ENCODE assay signal across 8 cellular contexts in genomic region chr12:123120452-123121166, GRCh38. TPM values are rescaled to one million over a fixed set of nuclear protein-coding genes. Genes with fewer than 3 reads are reported as not detected.
A peak's percentile ranks its signal among the peaks of the same experiment; 100 is the strongest.
DNase-seq lines count a peak whose midpoint lies in the region; ATAC-seq and TF ChIP-seq lines count a peak whose summit lies in the region.

No MANE protein-coding gene starts in this region.

- TF ChIP-seq EP300 in gastroesophageal sphincter (IDR thresholded peaks at IDR 0.05): no peak

- peak overlapping the region in 5 of 6 donors; percentile 7 to 68 (median 59) for H3K27ac Mint-ChIP-seq in immature natural killer cell
- no peak overlapping the region for H3K27ac Mint-ChIP-seq in HFFc6

- H3K27me3 Mint-ChIP-seq in immature natural killer cell (ENCODE audit: low read depth in 3 of 3) (peaks cover 0 to 2% (median 0%) of the 10 kb centered on the region in 3 donors), HFFc6 (ENCODE audit: insufficient read depth) (peaks cover 12% of the 10 kb centered on the region; the same call in 1 of the 2 replicates)

- H3K36me3 ChIP-seq in gastroesophageal sphincter: no peaks in the 10 kb centered on the region

- TF ChIP-seq CTCF in GM12865 (IDR thresholded peaks at IDR 0.05; ENCODE audit: insufficient read depth, low read depth, low read length, missing control alignments) (no peak), RWPE1 (conservative IDR thresholded peaks at IDR 0.05; ENCODE audit: low read depth) (no peak), gastroesophageal sphincter (IDR thresholded peaks at IDR 0.05) (no peak), HFFc6 (IDR thresholded peaks at IDR 0.05) (no peak)

- POLR2A ChIA-PET in RWPE1 (lab: Yijun Ruan, JAX; ENCODE audit: low non-redundant PET): no interaction called here

- CTCF ChIA-PET in RWPE1 (lab: Yijun Ruan, JAX): no interaction called here

- H3K4me1 Mint-ChIP-seq in immature natural killer cell (peaks cover 29 to 38% of the 10 kb centered on the region in 2 donors), HFFc6 (ENCODE audit: low read depth) (peaks cover 26% of the 10 kb centered on the region)

- H3K27me3 ChIP-seq in gastroesophageal sphincter: no peaks in the 10 kb centered on the region

- H3K4me3 ChIP-seq in GM12865 (ENCODE audit: low read depth, low read length) (no peak overlapping the region), gastroesophageal sphincter (no peak overlapping the region)

- no peak for TF ChIP-seq POLR2A in gastroesophageal sphincter (IDR thresholded peaks at IDR 0.05)

- ATAC-seq in HG02759 (IDR thresholded peaks at IDR 0.05; ENCODE audit: unreplicated experiment): peak; percentile 38
- no peak for ATAC-seq in gastroesophageal sphincter

- H3K4me3 Mint-ChIP-seq in immature natural killer cell: peak overlapping the region in 3 of 5 donors; percentile 25 to 60 (median 41)
- H3K4me3 Mint-ChIP-seq in HFFc6: no peak overlapping the region

- H3K36me3 Mint-ChIP-seq in immature natural killer cell (no peaks in the 10 kb centered on the region), HFFc6 (ENCODE audit: low read depth) (no peaks in the 10 kb centered on the region)

- H3K4me1 ChIP-seq in gastroesophageal sphincter: peaks cover 0 to 78% (median 14%) of the 10 kb centered on the region in 3 donors

- H3K27ac ChIP-seq in RWPE1 (0 out of 2 replicates have a peak overlapping the region, but pooled peaks have one; percentile 14), gastroesophageal sphincter (peak overlapping the region in 2 of 4 donors; percentile 49 to 53)

- DNase-seq in GM12865 (ENCODE audit: low read depth) (peak; percentile 37), RWPE1 (ENCODE audit: low spot score) (no peak), immature natural killer cell (no peak), HFFc6 (no peak), anterior cingulate cortex (lab: John Stamatoyannopoulos, UW) (no peak), KG1 (lab: John Stamatoyannopoulos, UW) (no peak)

- H3K9me3 Mint-ChIP-seq in immature natural killer cell (no peaks in the 10 kb centered on the region), HFFc6 (no peaks in the 10 kb centered on the region)

- no peaks in the 10 kb centered on the region for H3K9me3 ChIP-seq in gastroesophageal sphincter

- WGBS in gastroesophageal sphincter (ENCODE audit: low coverage in 1 of 2), 2 donors: 60% methylated on average over 1 of the region's 3 CpGs; no CpG with 5 or more reads in 1 of the 2 donors

RNA-seq across cellular contexts. Expression of gene PITPNM2, which starts 30.3 kb away (rescaled TPM):
- 1 to 10 TPM; 4.7 to 8.6 (median 7.1) TPM for polyA plus RNA-seq in immature natural killer cell
- 10 to 100 TPM in 3 of 4 donors, 1 to 10 TPM in 1; 9.9 to 20.4 (median 16.4) TPM for total RNA-seq in gastroesophageal sphincter
- 1 to 10 TPM; 1.5 to 5.1 (median 4.1) TPM for total RNA-seq in HFFc6 (2021; fragmentation: NEBNext Ultra II Directional; extraction: Animal tissue kit (Norgen Biotek cat#: 25700))
